1 cellular context compared by ENCODE assay signal in the genomic region with DNA sequence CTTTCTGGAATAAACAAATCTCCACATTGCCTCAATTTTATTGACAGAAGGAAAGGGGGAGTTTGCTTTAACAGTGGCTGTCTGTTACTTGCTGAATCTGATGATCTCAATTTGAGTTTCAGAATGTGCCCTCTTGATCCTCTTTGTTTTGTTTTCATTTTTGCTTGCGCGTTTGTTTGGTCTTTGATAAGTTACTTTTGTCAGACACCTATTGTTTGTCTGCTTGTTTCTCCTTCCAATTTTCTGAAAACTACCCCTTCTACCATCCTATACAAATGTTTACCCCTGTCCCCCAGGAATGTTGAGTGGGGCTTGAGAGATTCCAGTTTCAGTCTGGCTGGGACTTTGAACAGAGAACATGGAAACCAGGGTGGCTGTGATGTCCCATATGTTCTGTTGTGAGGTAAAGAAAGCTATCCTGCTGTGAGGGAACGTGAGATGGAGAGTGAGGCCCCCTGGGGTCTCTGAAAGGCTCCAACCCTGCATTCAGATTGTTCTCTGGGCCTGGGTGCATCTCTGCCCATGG.
TF ChIP-seq lines count a peak whose summit lies in the region.

No MANE protein-coding gene starts in this region.

TF ChIP-seq in GM23338, 12 proteins besides CTCF, POLR2A, EP300 and RAD21:
- TF ChIP-seq ZNF114 (CRISPR knock-in tag; IDR thresholded peaks at IDR 0.05): no peak
- TF ChIP-seq, protein P1, sequence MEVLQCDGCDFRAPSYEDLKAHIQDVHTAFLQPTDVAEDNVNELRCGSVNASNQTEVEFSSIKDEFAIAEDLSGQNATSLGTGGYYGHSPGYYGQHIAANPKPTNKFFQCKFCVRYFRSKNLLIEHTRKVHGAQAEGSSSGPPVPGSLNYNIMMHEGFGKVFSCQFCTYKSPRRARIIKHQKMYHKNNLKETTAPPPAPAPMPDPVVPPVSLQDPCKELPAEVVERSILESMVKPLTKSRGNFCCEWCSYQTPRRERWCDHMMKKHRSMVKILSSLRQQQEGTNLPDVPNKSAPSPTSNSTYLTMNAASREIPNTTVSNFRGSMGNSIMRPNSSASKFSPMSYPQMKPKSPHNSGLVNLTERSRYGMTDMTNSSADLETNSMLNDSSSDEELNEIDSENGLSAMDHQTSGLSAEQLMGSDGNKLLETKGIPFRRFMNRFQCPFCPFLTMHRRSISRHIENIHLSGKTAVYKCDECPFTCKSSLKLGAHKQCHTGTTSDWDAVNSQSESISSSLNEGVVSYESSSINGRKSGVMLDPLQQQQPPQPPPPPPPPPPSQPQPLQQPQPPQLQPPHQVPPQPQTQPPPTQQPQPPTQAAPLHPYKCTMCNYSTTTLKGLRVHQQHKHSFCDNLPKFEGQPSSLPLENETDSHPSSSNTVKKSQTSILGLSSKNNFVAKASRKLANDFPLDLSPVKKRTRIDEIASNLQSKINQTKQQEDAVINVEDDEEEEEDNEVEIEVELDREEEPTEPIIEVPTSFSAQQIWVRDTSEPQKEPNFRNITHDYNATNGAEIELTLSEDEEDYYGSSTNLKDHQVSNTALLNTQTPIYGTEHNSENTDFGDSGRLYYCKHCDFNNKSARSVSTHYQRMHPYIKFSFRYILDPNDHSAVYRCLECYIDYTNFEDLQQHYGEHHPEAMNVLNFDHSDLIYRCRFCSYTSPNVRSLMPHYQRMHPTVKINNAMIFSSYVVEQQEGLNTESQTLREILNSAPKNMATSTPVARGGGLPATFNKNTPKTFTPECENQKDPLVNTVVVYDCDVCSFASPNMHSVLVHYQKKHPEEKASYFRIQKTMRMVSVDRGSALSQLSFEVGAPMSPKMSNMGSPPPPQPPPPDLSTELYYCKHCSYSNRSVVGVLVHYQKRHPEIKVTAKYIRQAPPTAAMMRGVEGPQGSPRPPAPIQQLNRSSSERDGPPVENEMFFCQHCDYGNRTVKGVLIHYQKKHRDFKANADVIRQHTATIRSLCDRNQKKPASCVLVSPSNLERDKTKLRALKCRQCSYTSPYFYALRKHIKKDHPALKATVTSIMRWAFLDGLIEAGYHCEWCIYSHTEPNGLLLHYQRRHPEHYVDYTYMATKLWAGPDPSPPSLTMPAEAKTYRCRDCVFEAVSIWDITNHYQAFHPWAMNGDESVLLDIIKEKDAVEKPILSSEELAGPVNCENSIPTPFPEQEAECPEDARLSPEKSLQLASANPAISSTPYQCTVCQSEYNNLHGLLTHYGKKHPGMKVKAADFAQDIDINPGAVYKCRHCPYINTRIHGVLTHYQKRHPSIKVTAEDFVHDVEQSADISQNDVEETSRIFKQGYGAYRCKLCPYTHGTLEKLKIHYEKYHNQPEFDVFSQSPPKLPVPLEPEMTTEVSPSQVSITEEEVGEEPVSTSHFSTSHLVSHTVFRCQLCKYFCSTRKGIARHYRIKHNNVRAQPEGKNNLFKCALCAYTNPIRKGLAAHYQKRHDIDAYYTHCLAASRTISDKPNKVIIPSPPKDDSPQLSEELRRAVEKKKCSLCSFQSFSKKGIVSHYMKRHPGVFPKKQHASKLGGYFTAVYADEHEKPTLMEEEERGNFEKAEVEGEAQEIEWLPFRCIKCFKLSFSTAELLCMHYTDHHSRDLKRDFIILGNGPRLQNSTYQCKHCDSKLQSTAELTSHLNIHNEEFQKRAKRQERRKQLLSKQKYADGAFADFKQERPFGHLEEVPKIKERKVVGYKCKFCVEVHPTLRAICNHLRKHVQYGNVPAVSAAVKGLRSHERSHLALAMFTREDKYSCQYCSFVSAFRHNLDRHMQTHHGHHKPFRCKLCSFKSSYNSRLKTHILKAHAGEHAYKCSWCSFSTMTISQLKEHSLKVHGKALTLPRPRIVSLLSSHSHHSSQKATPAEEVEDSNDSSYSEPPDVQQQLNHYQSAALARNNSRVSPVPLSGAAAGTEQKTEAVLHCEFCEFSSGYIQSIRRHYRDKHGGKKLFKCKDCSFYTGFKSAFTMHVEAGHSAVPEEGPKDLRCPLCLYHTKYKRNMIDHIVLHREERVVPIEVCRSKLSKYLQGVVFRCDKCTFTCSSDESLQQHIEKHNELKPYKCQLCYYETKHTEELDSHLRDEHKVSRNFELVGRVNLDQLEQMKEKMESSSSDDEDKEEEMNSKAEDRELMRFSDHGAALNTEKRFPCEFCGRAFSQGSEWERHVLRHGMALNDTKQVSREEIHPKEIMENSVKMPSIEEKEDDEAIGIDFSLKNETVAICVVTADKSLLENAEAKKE (CRISPR knock-in tag; IDR thresholded peaks at IDR 0.05): 0 out of 2 replicates have a peak, but pooled peaks have one; percentile 9
